In the genomic region with DNA sequence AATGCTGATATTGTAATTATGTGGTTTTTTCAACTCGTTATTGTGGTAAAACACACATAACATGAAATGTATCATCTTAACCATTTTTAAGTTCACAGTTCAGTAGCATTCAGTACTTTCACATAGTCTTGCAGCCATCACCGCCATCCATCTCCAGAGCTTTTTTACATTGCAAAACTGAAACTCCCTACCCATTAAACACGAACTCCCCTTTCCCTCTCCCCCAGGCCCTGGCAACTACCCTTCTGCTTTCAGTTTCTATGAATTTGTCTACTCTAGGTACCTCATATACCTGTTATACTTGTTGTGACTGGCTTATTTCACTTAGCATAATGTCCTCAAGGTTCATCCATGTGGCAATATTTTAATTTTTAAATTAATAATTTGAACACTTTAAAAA, we compare ENCODE assay signal across 1 cellular context.
TF ChIP-seq lines count a peak whose summit lies in the region.

No MANE protein-coding gene starts in this region.

TF ChIP-seq in GM23338, 12 proteins besides CTCF, POLR2A, EP300 and RAD21 (continued from another document):
- TF ChIP-seq, protein P1, sequence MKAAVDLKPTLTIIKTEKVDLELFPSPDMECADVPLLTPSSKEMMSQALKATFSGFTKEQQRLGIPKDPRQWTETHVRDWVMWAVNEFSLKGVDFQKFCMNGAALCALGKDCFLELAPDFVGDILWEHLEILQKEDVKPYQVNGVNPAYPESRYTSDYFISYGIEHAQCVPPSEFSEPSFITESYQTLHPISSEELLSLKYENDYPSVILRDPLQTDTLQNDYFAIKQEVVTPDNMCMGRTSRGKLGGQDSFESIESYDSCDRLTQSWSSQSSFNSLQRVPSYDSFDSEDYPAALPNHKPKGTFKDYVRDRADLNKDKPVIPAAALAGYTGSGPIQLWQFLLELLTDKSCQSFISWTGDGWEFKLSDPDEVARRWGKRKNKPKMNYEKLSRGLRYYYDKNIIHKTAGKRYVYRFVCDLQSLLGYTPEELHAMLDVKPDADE (IDR thresholded peaks at IDR 0.05) = no peak
